ENCODE assay signal across 11 cellular contexts in the genomic region with DNA sequence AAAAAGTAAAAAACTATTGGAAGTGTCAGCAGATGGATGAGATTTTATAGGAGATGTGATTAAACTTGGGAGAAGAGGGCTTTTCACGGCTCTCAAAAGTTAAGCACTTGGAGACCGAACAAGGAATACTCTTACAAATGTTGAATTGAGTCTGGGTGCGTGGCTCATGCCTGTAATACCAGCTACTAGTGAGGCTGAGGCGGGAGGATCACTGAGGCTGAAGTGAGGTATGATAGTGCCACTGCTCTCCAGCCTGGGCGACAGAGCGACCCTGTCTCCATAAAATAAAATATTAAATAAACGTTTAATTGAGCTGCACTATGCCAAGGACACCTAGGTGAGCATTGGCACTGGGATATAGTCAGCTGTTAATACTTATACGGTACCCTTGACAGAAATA. TPM values are rescaled to one million over a fixed set of nuclear protein-coding genes. Genes with fewer than 3 reads are reported as not detected.
DNase-seq lines count a peak whose midpoint lies in the region; ATAC-seq and TF ChIP-seq lines count a peak whose summit lies in the region.
"Had no signal": no experiment of that assay in that cellular context is flagged by ENCODE, and none has a peak within 500 bp of the region (broad histone marks: within the 10 kb centered on the region; RNA-seq: fewer than 3 reads in every experiment).

No MANE protein-coding gene starts in this region.

- no peaks in the 10 kb centered on the region for H3F3A ChIP-seq in OCI-LY1 (ENCODE audit: insufficient read depth, low read length)

- no peak overlapping the region for H4K12ac ChIP-seq in trophoblast cell (ENCODE audit: low read depth, low read length)

- peak overlapping the region; percentile 99 for H3K4me3 Mint-ChIP-seq in activated CD4-positive, alpha-beta T cell treated with anti-CD3 and anti-CD28 coated beads for 36 hours
- peak overlapping the region; percentile 97 for H3K4me3 Mint-ChIP-seq in endothelial cell (ENCODE audit: unreplicated experiment)

- peaks cover 46% of the 10 kb centered on the region for H3K4me1 Mint-ChIP-seq in activated CD4-positive, alpha-beta T cell treated with anti-CD3 and anti-CD28 coated beads for 36 hours
- peaks cover 18% of the 10 kb centered on the region for H3K4me1 Mint-ChIP-seq in endothelial cell (ENCODE audit: unreplicated experiment)

- H3K27me3 ChIP-seq in OCI-LY1 (ENCODE audit: insufficient read depth, low read length) (no peaks in the 10 kb centered on the region), trophoblast cell (ENCODE audit: insufficient read depth, low read length) (no peaks in the 10 kb centered on the region)
- H3K27me3 ChIP-seq: gastroesophageal sphincter had no signal

- no peak overlapping the region for H4K91ac ChIP-seq in trophoblast cell (ENCODE audit: low read depth, low read length)

- H3K9me3 ChIP-seq in OCI-LY1 (ENCODE audit: low read length): no peaks in the 10 kb centered on the region
- no peaks in the 10 kb centered on the region for H3K9me3 ChIP-seq in trophoblast cell (ENCODE audit: insufficient read depth, low read depth, low read length)
- H3K9me3 ChIP-seq: gastroesophageal sphincter had no signal

- H3K9me3 Mint-ChIP-seq in activated CD4-positive, alpha-beta T cell treated with anti-CD3 and anti-CD28 coated beads for 36 hours (ENCODE audit: low read depth): no peaks in the 10 kb centered on the region
- no peaks in the 10 kb centered on the region for H3K9me3 Mint-ChIP-seq in endothelial cell (ENCODE audit: unreplicated experiment)

- H3K4me2 ChIP-seq in OCI-LY1 (ENCODE audit: low read length): peak overlapping the region; percentile 94
- H3K4me2 ChIP-seq in trophoblast cell (ENCODE audit: low read length): no peak overlapping the region

- no peak overlapping the region for H3K14ac ChIP-seq in trophoblast cell (ENCODE audit: low read length)

- H3K9ac ChIP-seq in OCI-LY1 (ENCODE audit: low read length) (no peak overlapping the region), trophoblast cell (ENCODE audit: low read length) (no peak overlapping the region)

- H3K9me2 ChIP-seq in OCI-LY1 (ENCODE audit: low read depth, low read length): no peaks in the 10 kb centered on the region

- H2BK120ac ChIP-seq in trophoblast cell (ENCODE audit: insufficient read depth, low read length, poor library complexity): no peak overlapping the region

- H3K18ac ChIP-seq in trophoblast cell (ENCODE audit: low read length): no peak overlapping the region

- no peaks in the 10 kb centered on the region for H3K27me3 Mint-ChIP-seq in activated CD4-positive, alpha-beta T cell treated with anti-CD3 and anti-CD28 coated beads for 36 hours
- H3K27me3 Mint-ChIP-seq in endothelial cell (ENCODE audit: unreplicated experiment): peaks cover 18% of the 10 kb centered on the region

- no peak overlapping the region for H2AK5ac ChIP-seq in trophoblast cell (ENCODE audit: low read length)

- no CpG with 5 or more reads among the region's 8 CpGs for WGBS in trophoblast cell (ENCODE audit: extremely low coverage, insufficient coverage, insufficient read length)

- peaks cover 41% of the 10 kb centered on the region for H3K36me3 Mint-ChIP-seq in activated CD4-positive, alpha-beta T cell treated with anti-CD3 and anti-CD28 coated beads for 36 hours (ENCODE audit: low read depth)
- no peaks in the 10 kb centered on the region for H3K36me3 Mint-ChIP-seq in endothelial cell (ENCODE audit: low read depth, unreplicated experiment)

- no peak overlapping the region for H4K8ac ChIP-seq in trophoblast cell (ENCODE audit: low read depth, low read length)

- no peaks in the 10 kb centered on the region for H4K20me1 ChIP-seq in OCI-LY1 (ENCODE audit: insufficient read depth, low read length)

- H3K79me2 ChIP-seq in OCI-LY1 (ENCODE audit: insufficient read depth, low read length): peaks cover 64% of the 10 kb centered on the region
- H3K79me2 ChIP-seq in trophoblast cell (ENCODE audit: control insufficient read depth, insufficient read depth, low read length, poor library complexity): peaks cover 17% of the 10 kb centered on the region

- no peak for DNase-seq in activated CD4-positive, alpha-beta T cell treated with anti-CD3 and anti-CD28 coated beads for 36 hours
- DNase-seq in activated CD4-positive, alpha-beta T cell treated with anti-CD3 and anti-CD28 coated beads, Interleukin-2, amount 50 U/mL, for 1 hour: no peak
- DNase-seq in endothelial cell (ENCODE audit: low spot score): no peak
- no peak for DNase-seq in trophoblast cell
- DNase-seq in GM10266 (ENCODE audit: extremely low spot score): no peak
- DNase-seq: amygdala, NCI-H226 had no signal

- CTCF ChIA-PET in activated CD4-positive, alpha-beta T cell treated with anti-CD3 and anti-CD28 coated beads for 36 hours (lab: Charles Lee): interaction anchor here (1.2 to 2.2 kb wide), 3 partner anchors 44 to 633 kb away, joined by 4 to 8 read pairs (median 4); a partner anchor contains a TSS

- peaks cover 19% of the 10 kb centered on the region for H3K79me1 ChIP-seq in trophoblast cell (ENCODE audit: low read length)

- POLR2A ChIA-PET in activated CD4-positive, alpha-beta T cell treated with anti-CD3 and anti-CD28 coated beads for 36 hours (lab: Charles Lee): interaction anchor here (0.6 to 0.7 kb wide), 2 partner anchors 540 to 611 kb away, joined by 4 read pairs; no protein-coding TSS in a partner anchor

- intact Hi-C loops in activated CD4-positive, alpha-beta T cell treated with anti-CD3 and anti-CD28 coated beads for 36 hours (cut with DNase I, micrococcal nuclease): loop anchor here (5.0 kb wide), 6 partner anchors 130 to 1300 kb away; a partner anchor contains a TSS

- H2BK12ac ChIP-seq in trophoblast cell (ENCODE audit: low read length): no peak overlapping the region

- H3K4me1 ChIP-seq in OCI-LY1 (ENCODE audit: insufficient read depth, low read length, severe bottlenecking) (peaks cover 30% of the 10 kb centered on the region), trophoblast cell (ENCODE audit: control insufficient read depth in 1 of 2, insufficient read depth in 2 of 2, low read length in 2 of 2) (peaks cover 0 to 4% of the 10 kb centered on the region in 2 experiments)

- H3K27ac ChIP-seq in OCI-LY1 (ENCODE audit: low read depth, low read length, poor library complexity, severe bottlenecking) (no peak overlapping the region), trophoblast cell (ENCODE audit: low read depth, low read length) (no peak overlapping the region)
- H3K27ac ChIP-seq: gastroesophageal sphincter had no signal

- H2AFZ ChIP-seq in OCI-LY1 (ENCODE audit: low read length) (no peak overlapping the region), trophoblast cell (ENCODE audit: insufficient read depth, low read length, poor library complexity) (no peak overlapping the region)

- H3K36me3 ChIP-seq in OCI-LY1 (ENCODE audit: insufficient read depth, low read length) (peaks cover 12% of the 10 kb centered on the region; the same call in 1 of the 2 replicates), trophoblast cell (ENCODE audit: control insufficient read depth in 1 of 2, insufficient read depth in 2 of 2, low read length in 2 of 2) (peaks cover 0 to 2% of the 10 kb centered on the region in 2 experiments)

- H3K4me3 ChIP-seq in OCI-LY1 (ENCODE audit: low read depth, low read length, poor library complexity, severe bottlenecking) (peak overlapping the region; percentile 99), trophoblast cell (ENCODE audit: low read depth, low read length) (no peak overlapping the region)

- ATAC-seq in activated CD4-positive, alpha-beta T cell treated with anti-CD3 and anti-CD28 coated beads for 36 hours: no peak
- ATAC-seq in GM21528 (IDR thresholded peaks at IDR 0.05; ENCODE audit: low FRiP score, unreplicated experiment) (no peak), GM18519 (IDR thresholded peaks at IDR 0.05; ENCODE audit: low FRiP score, unreplicated experiment) (no peak)
- ATAC-seq: gastroesophageal sphincter had no signal

- no peak overlapping the region for H2BK5ac ChIP-seq in trophoblast cell (ENCODE audit: low read depth, low read length, poor library complexity)

- H3K23ac ChIP-seq in trophoblast cell (ENCODE audit: low read length): no peak overlapping the region

- H3K27ac Mint-ChIP-seq in activated CD4-positive, alpha-beta T cell treated with anti-CD3 and anti-CD28 coated beads for 36 hours: peak overlapping the region; percentile 100
- H3K27ac Mint-ChIP-seq in endothelial cell (ENCODE audit: unreplicated experiment): peak overlapping the region; percentile 99

- H3K4ac ChIP-seq in trophoblast cell (ENCODE audit: low read depth, low read length): peak overlapping the region; percentile 64

- no peak for TF ChIP-seq CTCF in OCI-LY1 (IDR thresholded peaks at IDR 0.05; ENCODE audit: low read length)
- no peak for TF ChIP-seq CTCF in endothelial cell (IDR thresholded peaks at IDR 0.05; ENCODE audit: unreplicated experiment)
- TF ChIP-seq CTCF in GM10266 (IDR thresholded peaks at IDR 0.05; ENCODE audit: control insufficient read depth, insufficient read depth, low read depth, missing control alignments): no peak

RNA-seq across cellular contexts. Expression of a gene that starts 1.9 kb away (rescaled TPM):
- total RNA-seq in activated CD4-positive, alpha-beta T cell treated with anti-CD3 and anti-CD28 coated beads for 36 hours: 100 to 1,000 TPM; 101 to 134 TPM
- total RNA-seq in endothelial cell (ENCODE audit: unreplicated experiment): 51.4 TPM
- polyA plus RNA-seq in trophoblast cell (2013): 36.3 and 38.3 TPM in 2 replicates

RNA-seq across cellular contexts. Expression of a gene that starts 2.6 kb away (rescaled TPM):
- total RNA-seq in activated CD4-positive, alpha-beta T cell treated with anti-CD3 and anti-CD28 coated beads for 36 hours: 10 to 100 TPM; 46.3 to 69.3 TPM
- 24.2 TPM for total RNA-seq in endothelial cell (ENCODE audit: unreplicated experiment)
- polyA plus RNA-seq in trophoblast cell (2013): 21.6 and 23.8 TPM in 2 replicates
